ENCODE assay signal across 41 cellular contexts in genomic region chr11:44068180-44068579, GRCh38. TPM values are rescaled to one million over a fixed set of nuclear protein-coding genes. Genes with fewer than 3 reads are reported as not detected.
"Had no signal": no experiment of that assay in that cellular context is flagged by ENCODE, and none has a peak within 500 bp of the region (broad histone marks: within the 10 kb centered on the region; RNA-seq: fewer than 3 reads in every experiment).

No MANE protein-coding gene starts in this region.

- H3K4me1 ChIP-seq: breast epithelium had no signal

- H3K4me1 Mint-ChIP-seq: activated T-helper 17 cell treated with anti-CD3 and anti-CD28 coated beads, Interleukin-2, amount 50 U/mL, for 72 hours had no signal

- H3K4me3 Mint-ChIP-seq: activated CD4-positive, alpha-beta T cell treated with anti-CD3 and anti-CD28 coated beads for 36 hours; activated CD4-positive, alpha-beta T cell treated with anti-CD3 and anti-CD28 coated beads, Interleukin-2, amount 10 ng/mL, durations not matched to agents 7 days and 5 days; activated CD8-positive, alpha-beta T cell treated with anti-CD3 and anti-CD28 coated beads for 36 hours; activated naive CD4-positive, alpha-beta T cell treated with anti-CD3 and anti-CD28 coated beads, Interleukin-2, amount 50 U/mL, for 24 hours; activated naive CD8-positive, alpha-beta T cell; activated naive CD8-positive, alpha-beta T cell treated with anti-CD3 and anti-CD28 coated beads, Interleukin-2, amount 10 ng/mL, durations not matched to agents 7 days and 5 days; activated naive CD8-positive, alpha-beta T cell treated with anti-CD3 and anti-CD28 coated beads, Interleukin-2, amount 50 U/mL, for 24 hours; activated T-cell treated with anti-CD3 and anti-CD28 coated beads, Interleukin-2, amount 50 U/mL, for 72 hours; activated T-helper 1 cell treated with anti-CD3 and anti-CD28 coated beads, Interleukin-12 subunit alpha, Interleukin-12 subunit beta, Interleukin-2, Interleukin-4 antibody, amounts not matched to agents 30 ng/mL and 10 ng/mL and 1 ng/mL, durations not matched to agents 14 hours and 24 hours and 36 hours; brain; T-helper 1 cell treated with Interleukin-12 subunit alpha and Interleukin-12 subunit beta and Interleukin-4 antibody, amounts not matched to agents 30 μg/mL and 1 μg/mL, for 36 hours had no signal

- H3K36me3 ChIP-seq: breast epithelium had no signal

- H3K9me3 ChIP-seq: ascending aorta, breast epithelium had no signal

- H3K27ac Mint-ChIP-seq: activated CD4-positive, alpha-beta T cell treated with anti-CD3 and anti-CD28 coated beads for 36 hours; activated CD4-positive, alpha-beta T cell treated with anti-CD3 and anti-CD28 coated beads, Interleukin-2, amount 10 ng/mL, durations not matched to agents 7 days and 5 days; activated CD8-positive, alpha-beta T cell treated with anti-CD3 and anti-CD28 coated beads for 36 hours; activated naive CD4-positive, alpha-beta T cell treated with anti-CD3 and anti-CD28 coated beads, Interleukin-2, amount 10 ng/mL, durations not matched to agents 7 days and 5 days; activated naive CD4-positive, alpha-beta T cell treated with anti-CD3 and anti-CD28 coated beads, Interleukin-2, amount 50 U/mL, for 24 hours; activated naive CD8-positive, alpha-beta T cell; activated naive CD8-positive, alpha-beta T cell treated with anti-CD3 and anti-CD28 coated beads, Interleukin-2, amount 10 ng/mL, durations not matched to agents 7 days and 5 days; activated naive CD8-positive, alpha-beta T cell treated with anti-CD3 and anti-CD28 coated beads, Interleukin-2, amount 50 U/mL, for 24 hours; activated T-cell treated with anti-CD3 and anti-CD28 coated beads, Interleukin-2, amount 50 U/mL, for 72 hours; activated T-helper 17 cell treated with anti-CD3 and anti-CD28 coated beads, Interleukin-2, amount 50 U/mL, for 72 hours; brain had no signal

- H3K27ac ChIP-seq: ascending aorta, breast epithelium, VCaP had no signal

- H3K4me3 ChIP-seq: breast epithelium had no signal

- H3K27me3 Mint-ChIP-seq: activated CD4-positive, alpha-beta T cell treated with anti-CD3 and anti-CD28 coated beads for 36 hours; activated CD4-positive, alpha-beta T cell treated with anti-CD3 and anti-CD28 coated beads, Interleukin-2, amount 10 ng/mL, durations not matched to agents 7 days and 5 days; activated CD8-positive, alpha-beta T cell treated with anti-CD3 and anti-CD28 coated beads for 36 hours; activated naive CD4-positive, alpha-beta T cell treated with anti-CD3 and anti-CD28 coated beads, Interleukin-2, amount 10 ng/mL, durations not matched to agents 7 days and 5 days; activated naive CD4-positive, alpha-beta T cell treated with anti-CD3 and anti-CD28 coated beads, Interleukin-2, amount 50 U/mL, for 24 hours; activated naive CD8-positive, alpha-beta T cell; activated naive CD8-positive, alpha-beta T cell treated with anti-CD3 and anti-CD28 coated beads, Interleukin-2, amount 50 U/mL, for 24 hours; activated T-helper 17 cell treated with anti-CD3 and anti-CD28 coated beads, Interleukin-2, amount 50 U/mL, for 72 hours had no signal

- ATAC-seq: activated CD4-positive, alpha-beta T cell treated with anti-CD3 and anti-CD28 coated beads for 36 hours; activated CD4-positive, CD25-positive, alpha-beta regulatory T cell treated with anti-CD3 and anti-CD28 coated beads, Interleukin-2, amount 50 U/mL, for 24 hours; activated CD8-positive, alpha-beta T cell treated with anti-CD3 and anti-CD28 coated beads for 36 hours; activated naive CD8-positive, alpha-beta T cell treated with anti-CD3 and anti-CD28 coated beads, Interleukin-2, amount 50 U/mL, for 24 hours; activated T-cell treated with anti-CD3 and anti-CD28 coated beads, Interleukin-2, amount 50 U/mL, for 4 hours; activated T-cell treated with anti-CD3 and anti-CD28 coated beads, Interleukin-2, amount 50 U/mL, for 72 hours; activated T-helper 17 cell treated with anti-CD3 and anti-CD28 coated beads, Interleukin-2, amount 50 U/mL, for 72 hours had no signal

- H3K9me3 Mint-ChIP-seq: activated CD4-positive, alpha-beta T cell treated with anti-CD3 and anti-CD28 coated beads, Interleukin-2, amount 10 ng/mL, durations not matched to agents 7 days and 5 days; activated CD8-positive, alpha-beta T cell treated with anti-CD3 and anti-CD28 coated beads for 36 hours; activated naive CD4-positive, alpha-beta T cell treated with anti-CD3 and anti-CD28 coated beads, Interleukin-2, amount 10 ng/mL, durations not matched to agents 7 days and 5 days; activated naive CD4-positive, alpha-beta T cell treated with anti-CD3 and anti-CD28 coated beads, Interleukin-2, amount 50 U/mL, for 24 hours; activated naive CD8-positive, alpha-beta T cell treated with anti-CD3 and anti-CD28 coated beads, Interleukin-2, amount 10 ng/mL, durations not matched to agents 7 days and 5 days; activated naive CD8-positive, alpha-beta T cell treated with anti-CD3 and anti-CD28 coated beads, Interleukin-2, amount 50 U/mL, for 24 hours; activated T-cell treated with anti-CD3 and anti-CD28 coated beads, Interleukin-2, amount 50 U/mL, for 4 hours; activated T-cell treated with anti-CD3 and anti-CD28 coated beads, Interleukin-2, amount 50 U/mL, for 72 hours; activated T-helper 1 cell treated with anti-CD3 and anti-CD28 coated beads, Interleukin-12 subunit alpha, Interleukin-12 subunit beta, Interleukin-2, Interleukin-4 antibody, amounts not matched to agents 30 ng/mL and 10 ng/mL and 1 ng/mL, durations not matched to agents 14 hours and 24 hours and 36 hours; activated T-helper 17 cell treated with anti-CD3 and anti-CD28 coated beads, Interleukin-2, amount 50 U/mL, for 72 hours; T-helper 1 cell treated with Interleukin-12 subunit alpha and Interleukin-12 subunit beta and Interleukin-4 antibody, amounts not matched to agents 30 μg/mL and 1 μg/mL, for 36 hours; T-helper 2 cell treated with Interferon-gamma antibody and Interleukin-4, amounts not matched to agents 5 μg/mL and 100 μg/mL, for 36 hours had no signal

- H3K36me3 Mint-ChIP-seq: brain had no signal

- FAIRE-seq: colon, TTC549 had no signal

- DNase-seq: activated CD4-positive, alpha-beta T cell treated with anti-CD3 and anti-CD28 coated beads for 1 hour; activated CD4-positive, alpha-beta T cell treated with anti-CD3 and anti-CD28 coated beads for 36 hours; activated CD4-positive, alpha-beta T cell treated with anti-CD3 and anti-CD28 coated beads for 48 hours; activated CD4-positive, alpha-beta T cell treated with anti-CD3 and anti-CD28 coated beads, Interleukin-2, amount 10 ng/mL, durations not matched to agents 7 days and 5 days; activated CD4-positive, alpha-beta T cell treated with anti-CD3 and anti-CD28 coated beads, Interleukin-2, amount 50 U/mL, for 48 hours; activated CD4-positive, CD25-positive, alpha-beta regulatory T cell; activated CD8-positive, alpha-beta memory T cell treated with anti-CD3 and anti-CD28 coated beads, Interleukin-2, amount 50 U/mL, for 4 hours; activated CD8-positive, alpha-beta T cell treated with anti-CD3 and anti-CD28 coated beads for 36 hours; activated effector memory CD4-positive, alpha-beta T cell treated with anti-CD3 and anti-CD28 coated beads, Interleukin-2, amount 50 U/mL, for 16 hours; activated gamma-delta T cell treated with Interleukin-2 at 50 U/mL for 16 hours; activated naive CD4-positive, alpha-beta T cell; activated naive CD4-positive, alpha-beta T cell treated with anti-CD3 and anti-CD28 coated beads, Interleukin-2, amount 10 ng/mL, durations not matched to agents 7 days and 5 days; activated naive CD8-positive, alpha-beta T cell treated with anti-CD3 and anti-CD28 coated beads, Interleukin-2, amount 10 ng/mL, durations not matched to agents 7 days and 5 days; activated naive CD8-positive, alpha-beta T cell treated with anti-CD3 and anti-CD28 coated beads, Interleukin-2, amount 50 U/mL, for 24 hours; activated T-cell treated with anti-CD3 and anti-CD28 coated beads for 4 hours; activated T-cell treated with anti-CD3 and anti-CD28 coated beads, Interleukin-2, amount 50 U/mL, for 1 hour; activated T-cell treated with anti-CD3 and anti-CD28 coated beads, Interleukin-2, amount 50 U/mL, for 4 hours; activated T-cell treated with anti-CD3 and anti-CD28 coated beads, Interleukin-2, amount 50 U/mL, for 72 hours; amygdala; anterior cingulate cortex; central memory CD4-positive, alpha-beta T cell; T-helper 1 cell; T-helper 2 cell; T-helper 9 cell had no signal

- H3K27me3 ChIP-seq: ascending aorta, breast epithelium had no signal

RNA-seq across cellular contexts. Expression of gene ACCSL, which starts 20.4 kb away (rescaled TPM):
- total RNA-seq: activated CD4-positive, alpha-beta T cell treated with anti-CD3 and anti-CD28 coated beads for 36 hours; activated CD4-positive, alpha-beta T cell treated with anti-CD3 and anti-CD28 coated beads, Interleukin-2, amount 10 ng/mL, durations not matched to agents 7 days and 5 days; activated CD8-positive, alpha-beta memory T cell treated with anti-CD3 and anti-CD28 coated beads for 36 hours; activated CD8-positive, alpha-beta T cell treated with anti-CD3 and anti-CD28 coated beads for 36 hours; activated naive CD8-positive, alpha-beta T cell treated with anti-CD3 and anti-CD28 coated beads, Interleukin-2, amount 10 ng/mL, durations not matched to agents 7 days and 5 days; activated T-cell treated with anti-CD3 and anti-CD28 coated beads, Interleukin-2, amount 50 U/mL, for 4 hours; activated T-helper 1 cell treated with anti-CD3 and anti-CD28 coated beads, Interleukin-12 subunit alpha, Interleukin-12 subunit beta, Interleukin-2, Interleukin-4 antibody, amounts not matched to agents 30 ng/mL and 10 ng/mL and 1 ng/mL, durations not matched to agents 14 hours and 24 hours and 36 hours; activated T-helper 17 cell treated with anti-CD3 and anti-CD28 coated beads, Interleukin-2, amount 50 U/mL, for 72 hours; ascending aorta; breast epithelium; cardiac septum; cerebellum had no signal
- polyA plus RNA-seq: adipose tissue had no signal
